ENCODE assay signal across 10 cellular contexts in genomic region chr19:34964598-34964997, GRCh38. TPM values are rescaled to one million over a fixed set of nuclear protein-coding genes. Genes with fewer than 3 reads are reported as not detected.
DNase-seq lines count a peak whose midpoint lies in the region; ATAC-seq, FAIRE-seq and TF ChIP-seq lines count a peak whose summit lies in the region.
"Had no signal": no experiment of that assay in that cellular context is flagged by ENCODE, and none has a peak within 500 bp of the region (broad histone marks: within the 10 kb centered on the region; RNA-seq: fewer than 3 reads in every experiment).

No MANE protein-coding gene starts in this region.

- intact Hi-C loops in HCT116 (cut with micrococcal nuclease) (no loop called here), GM12878 (cut with micrococcal nuclease; ENCODE audit: unreplicated experiment) (no loop called here), natural killer cell (cut with micrococcal nuclease) (no loop called here), transverse colon (cut with DNase I; ENCODE audit: low total_unique reads) (no loop called here)

- no peaks in the 10 kb centered on the region for H4K20me1 ChIP-seq in BLaER1
- no peaks in the 10 kb centered on the region for H4K20me1 ChIP-seq in HCT116 (ENCODE audit: insufficient read depth)
- no peaks in the 10 kb centered on the region for H4K20me1 ChIP-seq in GM12878 (ENCODE audit: control insufficient read depth, insufficient read depth)

- H3K79me2 ChIP-seq in HCT116 (ENCODE audit: insufficient read depth, low read length) (no peaks in the 10 kb centered on the region), GM12878 (ENCODE audit: control insufficient read depth, insufficient read depth, low read length) (peaks cover 7% of the 10 kb centered on the region)

- H2AFZ ChIP-seq in HCT116 (ENCODE audit: low read depth, low read length, poor library complexity, severe bottlenecking) (peak overlapping the region; percentile 11), GM12878 (ENCODE audit: control insufficient read depth, low read depth, low read length) (no peak overlapping the region; the same call in 1 of the 2 replicates)

- no peak for TF ChIP-seq RAD21 in HCT116 (IDR thresholded peaks at IDR 0.05; ENCODE audit: low read depth)
- no peak for TF ChIP-seq RAD21 in GM12878 (IDR thresholded peaks at IDR 0.05; ENCODE audit: insufficient read depth, low read depth, low read length)

- TF ChIP-seq POLR2A in HCT116 (IDR thresholded peaks at IDR 0.05; ENCODE audit: borderline replicate concordance, extremely low read depth, insufficient read depth, insufficient read length) (no peak), GM12878 (IDR thresholded peaks at IDR 0.05; ENCODE audit: low read depth, low read length) (no peak), transverse colon (IDR thresholded peaks at IDR 0.05) (no peak)

- no peaks in the 10 kb centered on the region for H3K27me3 Mint-ChIP-seq in natural killer cell (ENCODE audit: low read depth in 2 of 2)

- no peak for TF ChIP-seq CTCF in HCT116 (IDR thresholded peaks at IDR 0.05 in 2 of 3, conservative IDR thresholded peaks at IDR 0.05 in 1 of 3; ENCODE audit: borderline replicate concordance in 1 of 3, insufficient read depth in 1 of 3, low read depth in 2 of 3, low read length in 2 of 3)
- TF ChIP-seq CTCF in GM12878 (IDR thresholded peaks at IDR 0.05 in 2 of 3, conservative IDR thresholded peaks at IDR 0.05 in 1 of 3; ENCODE audit: control insufficient read depth in 2 of 3, extremely low read depth in 1 of 3, insufficient read depth in 1 of 3, low read depth in 3 of 3, low read length in 3 of 3), result no peak
- no peak for TF ChIP-seq CTCF in natural killer cell (IDR thresholded peaks at IDR 0.05)
- TF ChIP-seq CTCF in transverse colon (IDR thresholded peaks at IDR 0.05), result no peak

- RAD21 ChIA-PET in HCT116 (lab: Charles Lee; ENCODE audit: low non-redundant PET in 1 of 2, low total read pairs in 2 of 2, uncharacterized antibody in 2 of 2, unreplicated experiment in 2 of 2) (no interaction called here), GM12878 (lab: Charles Lee; ENCODE audit: unreplicated experiment) (interaction anchor here (1.1 kb wide), 1 partner anchor 47 kb away, joined by 3 read pairs; no protein-coding TSS in a partner anchor)

- BruUV-seq in HCT116 (replicated peaks; lab: Mats Ljungman, UMichigan) (no TSS peak), GM12878 (replicated peaks; lab: Mats Ljungman, UMichigan) (no TSS peak)

- H3K9me3 Mint-ChIP-seq in natural killer cell, result peaks cover 13 to 25% of the 10 kb centered on the region in 2 donors

- CTCF ChIA-PET in HCT116 (lab: Charles Lee) (no interaction called here), GM12878 (lab: Yijun Ruan, JAX) (no interaction called here)

- H3K36me3 ChIP-seq in BLaER1 (peaks cover 27% of the 10 kb centered on the region), HCT116 (ENCODE audit: control insufficient read depth in 1 of 2, insufficient read depth in 2 of 2, low read length in 2 of 2) (peaks cover 0 to 4% of the 10 kb centered on the region in 2 experiments; a peak in 1 of 4 replicates), GM12878 (ENCODE audit: control insufficient read depth in 2 of 2, insufficient read depth in 2 of 2, low read length in 1 of 2) (peaks cover 2 to 4% of the 10 kb centered on the region in 2 experiments; a peak in 2 of 4 replicates), transverse colon (peaks cover 0 to 14% (median 8%) of the 10 kb centered on the region in 4 donors)

- H3K4me1 Mint-ChIP-seq in natural killer cell, result peaks cover 18 to 36% of the 10 kb centered on the region in 2 donors

- ATAC-seq in HCT116 (no peak), GM12878 (no peak), natural killer cell (no peak), GM19351 (IDR thresholded peaks at IDR 0.05; ENCODE audit: unreplicated experiment) (no peak)

- no peak for TF ChIP-seq EP300 in GM12878 (IDR thresholded peaks at IDR 0.05; ENCODE audit: borderline replicate concordance in 1 of 2, control insufficient read depth in 1 of 2, low read depth in 2 of 2, low read length in 2 of 2)
- no peak for TF ChIP-seq EP300 in transverse colon (IDR thresholded peaks at IDR 0.05; ENCODE audit: low read depth)

- H3K27ac ChIP-seq in BLaER1 (no peak overlapping the region), HCT116 (ENCODE audit: low read depth, low read length) (no peak overlapping the region), GM12878 (ENCODE audit: control insufficient read depth, insufficient read depth) (no peak overlapping the region), transverse colon (no peak overlapping the region)
- H3K27ac ChIP-seq: SJSA1 had no signal

- in situ Hi-C loops in GM12878 (cut with MboI), result loop anchor here (25.0 kb wide), 1 partner anchor 1398 kb away; no protein-coding TSS in a partner anchor
- in situ Hi-C loops in transverse colon (cut with MboI; ENCODE audit: low pct_ligation_motif_present in 1 of 4, low pct_unique_long_range_greater_than_20kb in 1 of 4, low sequenced_read_pairs in 3 of 4), result loop anchor here in 1 of 4 donors (10.0 kb wide), 1 partner anchor 50 kb away; no protein-coding TSS in a partner anchor

- H3K4me3 Mint-ChIP-seq in natural killer cell, result peak overlapping the region; percentile 77

- H3K27me3 ChIP-seq in BLaER1, result 0 out of 2 replicates have a peak, but pooled peaks cover under 1% of the 10 kb centered on the region
- H3K27me3 ChIP-seq in HCT116 (ENCODE audit: insufficient read depth, low read length), result no peaks in the 10 kb centered on the region
- no peaks in the 10 kb centered on the region for H3K27me3 ChIP-seq in GM12878 (replicated peaks in 1 of 2; ENCODE audit: control insufficient read depth in 2 of 2, insufficient read depth in 2 of 2, low read length in 1 of 2)
- no peaks in the 10 kb centered on the region for H3K27me3 ChIP-seq in transverse colon
- H3K27me3 ChIP-seq: SJSA1 had no signal

- H3K4me2 ChIP-seq in BLaER1, result peak overlapping the region; percentile 89; the same call in 1 of the 2 replicates
- peak overlapping the region; percentile 89 for H3K4me2 ChIP-seq in HCT116 (ENCODE audit: low read length)
- H3K4me2 ChIP-seq in GM12878 (ENCODE audit: control insufficient read depth, insufficient read depth), result peak overlapping the region; percentile 81; the same call in 1 of the 2 replicates

- peaks cover 16% of the 10 kb centered on the region for H3K4me1 ChIP-seq in BLaER1
- H3K4me1 ChIP-seq in HCT116 (ENCODE audit: control insufficient read depth in 1 of 2, insufficient read depth in 2 of 2, low read length in 2 of 2), result peaks cover 4 to 14% of the 10 kb centered on the region in 2 experiments; a peak in 3 of 4 replicates
- peaks cover 4% of the 10 kb centered on the region for H3K4me1 ChIP-seq in GM12878 (ENCODE audit: control insufficient read depth, insufficient read depth, low read length)
- H3K4me1 ChIP-seq in transverse colon, result peaks cover 7 to 21% (median 12%) of the 10 kb centered on the region in 4 donors

- H3K9me2 ChIP-seq in HCT116 (ENCODE audit: insufficient read depth), result no peaks in the 10 kb centered on the region

- POLR2A ChIA-PET in HCT116 (lab: Charles Lee) (no interaction called here), GM12878 (lab: Charles Lee) (no interaction called here)

- DNase-seq in HCT116 (ENCODE audit: low read depth, low spot score) (no peak), GM12878 (ENCODE audit: low read depth, low spot score) (no peak), natural killer cell (no peak), OCI-M1 (lab: John Stamatoyannopoulos, UW) (no peak), DMS79 treated with DMSO at 0.1 percent for 48 hours (lab: John Stamatoyannopoulos, UW) (no peak), transverse colon (no peak)

- no peak for FAIRE-seq in GM12878 (lab: Jason Lieb, UNC)
- FAIRE-seq: GM12891 had no signal

- peak overlapping the region; percentile 33 to 45 for H3K27ac Mint-ChIP-seq in natural killer cell

- H3K9me3 ChIP-seq in BLaER1 (peaks cover 77% of the 10 kb centered on the region), HCT116 (ENCODE audit: control insufficient read depth in 1 of 2, insufficient read depth in 1 of 2, low read depth in 1 of 2, low read length in 2 of 2) (peaks cover 2 to 6% of the 10 kb centered on the region in 2 experiments; a peak in 2 of 4 replicates), GM12878 (replicated peaks; ENCODE audit: control insufficient read depth, insufficient read depth, low read length) (peaks cover 13% of the 10 kb centered on the region; the same call in 2 of the 3 replicates), transverse colon (peaks cover 5 to 14% of the 10 kb centered on the region in 2 donors)

- 38% methylated on average over 6 of the region's 6 CpGs for WGBS in GM12878 (ENCODE audit: insufficient coverage, insufficient replicate concordance, low lambda C conversion rate, missing lambda C conversion rate)
- 55 to 80% methylated on average over 2 to 6 of the region's 6 CpGs for WGBS in transverse colon (ENCODE audit: low coverage in 1 of 2), 2 donors

- H3K4me3 ChIP-seq in BLaER1 (0 out of 2 replicates have a peak overlapping the region, but pooled peaks have one; percentile 92), HCT116 (replicated peaks in 1 of 2; ENCODE audit: low read depth in 1 of 2, low read length in 2 of 2) (peak overlapping the region; percentile 68 to 85), GM12878 (no peak overlapping the region), transverse colon (peak overlapping the region in 2 of 4 donors; percentile 90 to 100)

- peaks cover 32% of the 10 kb centered on the region for H3K36me3 Mint-ChIP-seq in natural killer cell

- SMC1A ChIA-PET in GM12878 (lab: Charles Lee; ENCODE audit: uncharacterized antibody, unreplicated experiment), result interaction anchor here (1.9 kb wide), 1 partner anchor 48 kb away, joined by 6 read pairs; no protein-coding TSS in a partner anchor

- H3K9ac ChIP-seq in BLaER1 (no peak overlapping the region), HCT116 (ENCODE audit: low read length) (no peak overlapping the region; the same call in 1 of the 2 replicates), GM12878 (ENCODE audit: control insufficient read depth, insufficient read depth, low read length) (no peak overlapping the region)

RNA-seq across cellular contexts. Expression of gene ZNF792, which starts 0.6 kb away (rescaled TPM):
- 3.6 TPM for total RNA-seq in HCT116 (2021; ENCODE audit: unreplicated experiment)
- polyA plus RNA-seq in HCT116 (2012), result 1.8 and 1.9 TPM in 2 replicates
- 26.2 and 26.7 TPM in 2 replicates for total RNA-seq in GM12878 (2013; cell fraction: nucleolus; rRNA removed)
- total RNA-seq in GM12878 (2014; rRNA removed), result 2.3 and 2.8 TPM in 2 replicates
- 2.2 and 2.6 TPM in 2 replicates for total RNA-seq in GM12878 (2014; rRNA removed; fragmentation: Illumina TruSeq; extraction: Trizol)
- 2.0 and 2.2 TPM in 2 replicates for total RNA-seq in GM12878 (2021)
- polyA plus RNA-seq in GM12878 (2011; ENCODE audit: low read depth), result 2.1 TPM
- 4.8 and 5.3 TPM in 2 replicates for polyA plus RNA-seq in GM12878 (2011; rRNA removed)
- polyA plus RNA-seq in GM12878 (2011; cell fraction: cytosol; rRNA removed), result 3.6 TPM in 2 replicates
- polyA plus RNA-seq in GM12878 (2011; cell fraction: nucleus; rRNA removed), result 4.4 and 6.2 TPM in 2 replicates
- 2.0 and 2.4 TPM in 2 replicates for polyA plus RNA-seq in GM12878 (2012)
- 1.2 and 1.3 TPM in 2 replicates for polyA plus RNA-seq in GM12878 (2014; fragmentation: Illumina TruSeq; extraction: Trizol)
- under 1 TPM; 0.53 to 0.63 TPM for polyA plus RNA-seq in GM12878 (2014; fragmentation: Nextera tagmentation; extraction: Ambion mirVana)
- polyA plus RNA-seq in GM12878 (2014; rRNA removed), result 0.97 and 1.0 TPM in 2 replicates
- 1 to 10 TPM in 1 of 2 experiments, under 1 TPM in 1; 0.87 to 1.3 TPM for polyA plus RNA-seq in GM12878 (2016; fragmentation: Nextera tagmentation; extraction: Ambion mirVana)
- polyA minus RNA-seq in GM12878 (2011; rRNA and poly(A)+ RNA removed), result 18.5 and 19.5 TPM in 2 replicates
- polyA minus RNA-seq in GM12878 (2011; cell fraction: cytosol; rRNA and poly(A)+ RNA removed), result 3.1 and 3.7 TPM in 2 replicates
- 18.0 and 19.1 TPM in 2 replicates for polyA minus RNA-seq in GM12878 (2011; cell fraction: nucleus; rRNA and poly(A)+ RNA removed)
- total RNA-seq in natural killer cell, result 10 to 100 TPM; 11.9 to 19.6 (median 16.2) TPM
- 1 to 10 TPM; 3.4 to 8.4 (median 6.5) TPM for total RNA-seq in transverse colon

RNA-seq across cellular contexts. Expression of gene GRAMD1A, which starts 35.5 kb away (rescaled TPM):
- 75.4 TPM for total RNA-seq in HCT116 (2021; ENCODE audit: unreplicated experiment)
- polyA plus RNA-seq in HCT116 (2012), result 71.4 and 76.4 TPM in 2 replicates
- total RNA-seq in GM12878 (2013; cell fraction: nucleolus; rRNA removed), result 208 and 225 TPM in 2 replicates
- 36.1 and 41.9 TPM in 2 replicates for total RNA-seq in GM12878 (2014; rRNA removed)
- total RNA-seq in GM12878 (2014; rRNA removed; fragmentation: Illumina TruSeq; extraction: Trizol), result 14.8 and 16.9 TPM in 2 replicates
- total RNA-seq in GM12878 (2021), result 69.1 and 71.0 TPM in 2 replicates
- polyA plus RNA-seq in GM12878 (2011; ENCODE audit: low read depth), result 20.0 TPM
- 32.2 and 60.8 TPM in 2 replicates for polyA plus RNA-seq in GM12878 (2011; rRNA removed)
- polyA plus RNA-seq in GM12878 (2011; cell fraction: cytosol; rRNA removed), result 67.4 and 69.1 TPM in 2 replicates
- polyA plus RNA-seq in GM12878 (2011; cell fraction: nucleus; rRNA removed), result 169 and 199 TPM in 2 replicates
- 48.1 and 61.6 TPM in 2 replicates for polyA plus RNA-seq in GM12878 (2012)
- 21.9 and 32.7 TPM in 2 replicates for polyA plus RNA-seq in GM12878 (2014; fragmentation: Illumina TruSeq; extraction: Trizol)
- 1 to 10 TPM in 1 of 2 experiments, under 1 TPM in 1; 0.79 to 2.0 TPM for polyA plus RNA-seq in GM12878 (2014; fragmentation: Nextera tagmentation; extraction: Ambion mirVana)
- polyA plus RNA-seq in GM12878 (2014; rRNA removed), result 73.6 and 79.8 TPM in 2 replicates
- polyA plus RNA-seq in GM12878 (2016; fragmentation: Nextera tagmentation; extraction: Ambion mirVana), result 10 to 100 TPM; 22.1 to 37.9 TPM
- 47.9 and 85.8 TPM in 2 replicates for polyA minus RNA-seq in GM12878 (2011; rRNA and poly(A)+ RNA removed)
- 31.1 and 31.4 TPM in 2 replicates for polyA minus RNA-seq in GM12878 (2011; cell fraction: cytosol; rRNA and poly(A)+ RNA removed)
- 29.5 and 41.4 TPM in 2 replicates for polyA minus RNA-seq in GM12878 (2011; cell fraction: nucleus; rRNA and poly(A)+ RNA removed)
- total RNA-seq in natural killer cell, result 10 to 100 TPM; 57.6 to 80.3 (median 66.6) TPM
- total RNA-seq in transverse colon, result 10 to 100 TPM; 14.2 to 32.1 (median 21.6) TPM

RNA-seq across cellular contexts. Expression of gene ZNF30, which starts 37.9 kb away (rescaled TPM):
- total RNA-seq in HCT116 (2021; ENCODE audit: unreplicated experiment) (4.1 TPM), GM12878 (2014; rRNA removed) (0.82 and 0.85 TPM in 2 replicates), GM12878 (2014; rRNA removed; fragmentation: Illumina TruSeq; extraction: Trizol) (1.2 and 1.5 TPM in 2 replicates), GM12878 (2021) (0.98 and 1.2 TPM in 2 replicates), natural killer cell (1 to 10 TPM; 2.7 to 4.3 (median 3.8) TPM), transverse colon (1 to 10 TPM in 2 of 4 donors, not detected in 2; 1.4 to 2.2 TPM)
- polyA plus RNA-seq in HCT116 (2012), result 0.89 and 1.3 TPM in 2 replicates
- 3.3 and 3.9 TPM in 2 replicates for total RNA-seq in GM12878 (2013; cell fraction: nucleolus; rRNA removed)
- 1.2 TPM for polyA plus RNA-seq in GM12878 (2011; ENCODE audit: low read depth)
- polyA plus RNA-seq in GM12878 (2011; rRNA removed) (2.3 and 3.1 TPM in 2 replicates), GM12878 (2014; fragmentation: Illumina TruSeq; extraction: Trizol) (0.97 and 2.8 TPM in 2 replicates), GM12878 (2014; fragmentation: Nextera tagmentation; extraction: Ambion mirVana) (1 to 10 TPM; 1.2 to 1.6 TPM), GM12878 (2014; rRNA removed) (0.80 and 1.1 TPM in 2 replicates), GM12878 (2016; fragmentation: Nextera tagmentation; extraction: Ambion mirVana) (1 to 10 TPM; 1.3 to 1.8 TPM)
- 1.1 and 1.3 TPM in 2 replicates for polyA plus RNA-seq in GM12878 (2011; cell fraction: cytosol; rRNA removed)
- polyA plus RNA-seq in GM12878 (2011; cell fraction: nucleus; rRNA removed), result 1.7 TPM in 2 replicates
- 1.1 TPM in 2 replicates for polyA plus RNA-seq in GM12878 (2012)
- polyA minus RNA-seq in GM12878 (2011; rRNA and poly(A)+ RNA removed), result 2.2 and 2.3 TPM in 2 replicates
- polyA minus RNA-seq in GM12878 (2011; cell fraction: cytosol; rRNA and poly(A)+ RNA removed), result 0.94 and 1.6 TPM in 2 replicates
- 2.7 and 3.8 TPM in 2 replicates for polyA minus RNA-seq in GM12878 (2011; cell fraction: nucleus; rRNA and poly(A)+ RNA removed)
